Comparison of ENCODE assay signal across 1 cellular context in genomic region chr22:23080542-23081290, GRCh38.
TF ChIP-seq lines count a peak whose summit lies in the region.

No MANE protein-coding gene starts in this region.

TF ChIP-seq in K562, 482 proteins besides CTCF, POLR2A, EP300 and RAD21 (continued from another document):
- TF ChIP-seq, protein P1, sequence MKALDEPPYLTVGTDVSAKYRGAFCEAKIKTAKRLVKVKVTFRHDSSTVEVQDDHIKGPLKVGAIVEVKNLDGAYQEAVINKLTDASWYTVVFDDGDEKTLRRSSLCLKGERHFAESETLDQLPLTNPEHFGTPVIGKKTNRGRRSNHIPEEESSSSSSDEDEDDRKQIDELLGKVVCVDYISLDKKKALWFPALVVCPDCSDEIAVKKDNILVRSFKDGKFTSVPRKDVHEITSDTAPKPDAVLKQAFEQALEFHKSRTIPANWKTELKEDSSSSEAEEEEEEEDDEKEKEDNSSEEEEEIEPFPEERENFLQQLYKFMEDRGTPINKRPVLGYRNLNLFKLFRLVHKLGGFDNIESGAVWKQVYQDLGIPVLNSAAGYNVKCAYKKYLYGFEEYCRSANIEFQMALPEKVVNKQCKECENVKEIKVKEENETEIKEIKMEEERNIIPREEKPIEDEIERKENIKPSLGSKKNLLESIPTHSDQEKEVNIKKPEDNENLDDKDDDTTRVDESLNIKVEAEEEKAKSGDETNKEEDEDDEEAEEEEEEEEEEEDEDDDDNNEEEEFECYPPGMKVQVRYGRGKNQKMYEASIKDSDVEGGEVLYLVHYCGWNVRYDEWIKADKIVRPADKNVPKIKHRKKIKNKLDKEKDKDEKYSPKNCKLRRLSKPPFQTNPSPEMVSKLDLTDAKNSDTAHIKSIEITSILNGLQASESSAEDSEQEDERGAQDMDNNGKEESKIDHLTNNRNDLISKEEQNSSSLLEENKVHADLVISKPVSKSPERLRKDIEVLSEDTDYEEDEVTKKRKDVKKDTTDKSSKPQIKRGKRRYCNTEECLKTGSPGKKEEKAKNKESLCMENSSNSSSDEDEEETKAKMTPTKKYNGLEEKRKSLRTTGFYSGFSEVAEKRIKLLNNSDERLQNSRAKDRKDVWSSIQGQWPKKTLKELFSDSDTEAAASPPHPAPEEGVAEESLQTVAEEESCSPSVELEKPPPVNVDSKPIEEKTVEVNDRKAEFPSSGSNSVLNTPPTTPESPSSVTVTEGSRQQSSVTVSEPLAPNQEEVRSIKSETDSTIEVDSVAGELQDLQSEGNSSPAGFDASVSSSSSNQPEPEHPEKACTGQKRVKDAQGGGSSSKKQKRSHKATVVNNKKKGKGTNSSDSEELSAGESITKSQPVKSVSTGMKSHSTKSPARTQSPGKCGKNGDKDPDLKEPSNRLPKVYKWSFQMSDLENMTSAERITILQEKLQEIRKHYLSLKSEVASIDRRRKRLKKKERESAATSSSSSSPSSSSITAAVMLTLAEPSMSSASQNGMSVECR (CRISPR knock-in tag; IDR thresholded peaks at IDR 0.05), result no peak
- TF ChIP-seq RCOR1 (IDR thresholded peaks at IDR 0.05; ENCODE audit: borderline replicate concordance in 1 of 2, low read depth in 2 of 2, low read length in 2 of 2) (peak in 1 of 2 experiments; percentile 38; a peak in 1 of 4 replicates), ZNF23 (CRISPR knock-in tag; IDR thresholded peaks at IDR 0.05) (no peak), ZBTB12 (CRISPR knock-in tag; IDR thresholded peaks at IDR 0.05) (no peak), NR2F6 (CRISPR knock-in tag; IDR thresholded peaks at IDR 0.05) (no peak), ATF1 (CRISPR knock-in tag; IDR thresholded peaks at IDR 0.05) (no peak), ATF1 (tag; IDR thresholded peaks at IDR 0.05) (no peak), YY1 (IDR thresholded peaks at IDR 0.05; ENCODE audit: borderline replicate concordance in 1 of 3, control insufficient read depth in 1 of 3, extremely low read depth in 1 of 3, insufficient read depth in 3 of 3, insufficient read length in 1 of 3, insufficient replicate concordance in 2 of 3, low read depth in 1 of 3, low read length in 2 of 3) (peak in 1 of 3 experiments; percentile 3), CBX1 (IDR thresholded peaks at IDR 0.05; ENCODE audit: low read depth) (no peak), HDGF (IDR thresholded peaks at IDR 0.05) (no peak), RBM22 (IDR thresholded peaks at IDR 0.05; ENCODE audit: low read depth, low read length, poor library complexity, severe bottlenecking) (no peak), GATAD2B (IDR thresholded peaks at IDR 0.05; ENCODE audit: borderline replicate concordance) (no peak), ZNF592 (IDR thresholded peaks at IDR 0.05) (no peak), HSF4 (CRISPR knock-in tag; IDR thresholded peaks at IDR 0.05; ENCODE audit: borderline replicate concordance) (no peak), KAT8 (IDR thresholded peaks at IDR 0.05; ENCODE audit: low read depth) (no peak), ZNF274 (IDR thresholded peaks at IDR 0.05; ENCODE audit: borderline replicate concordance, low read depth, low read length) (no peak), PCBP1 (IDR thresholded peaks at IDR 0.05; ENCODE audit: low read depth, low read length, poor library complexity, severe bottlenecking) (no peak), YBX1 (IDR thresholded peaks at IDR 0.05) (no peak), ZNF586 (CRISPR knock-in tag; conservative IDR thresholded peaks at IDR 0.05) (no peak), PML (IDR thresholded peaks at IDR 0.05; ENCODE audit: low read length) (no peak), SRSF3 (IDR thresholded peaks at IDR 0.05; ENCODE audit: insufficient read depth, low read length) (no peak)
- TF ChIP-seq, protein P2, sequence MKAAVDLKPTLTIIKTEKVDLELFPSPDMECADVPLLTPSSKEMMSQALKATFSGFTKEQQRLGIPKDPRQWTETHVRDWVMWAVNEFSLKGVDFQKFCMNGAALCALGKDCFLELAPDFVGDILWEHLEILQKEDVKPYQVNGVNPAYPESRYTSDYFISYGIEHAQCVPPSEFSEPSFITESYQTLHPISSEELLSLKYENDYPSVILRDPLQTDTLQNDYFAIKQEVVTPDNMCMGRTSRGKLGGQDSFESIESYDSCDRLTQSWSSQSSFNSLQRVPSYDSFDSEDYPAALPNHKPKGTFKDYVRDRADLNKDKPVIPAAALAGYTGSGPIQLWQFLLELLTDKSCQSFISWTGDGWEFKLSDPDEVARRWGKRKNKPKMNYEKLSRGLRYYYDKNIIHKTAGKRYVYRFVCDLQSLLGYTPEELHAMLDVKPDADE (conservative IDR thresholded peaks at IDR 0.05; ENCODE audit: control insufficient read depth, low read depth, low read length), result no peak
